In the genomic region with DNA sequence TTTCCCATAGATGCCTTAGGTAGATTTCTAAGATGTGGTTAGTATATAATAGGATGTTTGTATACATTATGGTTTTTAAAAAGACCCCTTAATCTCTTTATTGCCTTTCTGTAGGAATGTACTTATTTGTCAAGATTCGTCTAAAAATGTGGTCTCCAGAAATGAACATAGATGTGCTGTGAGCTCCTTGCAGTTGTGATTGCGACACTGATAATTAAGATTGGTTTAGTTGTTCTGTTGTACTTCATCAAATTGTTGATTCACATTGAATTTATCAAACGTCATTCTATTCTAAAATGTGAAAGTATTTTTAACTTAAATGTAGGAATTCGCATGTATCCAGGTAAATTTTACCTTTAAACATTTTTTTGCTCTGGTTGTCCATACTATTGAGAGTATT, we compare ENCODE assay signal across 21 cellular contexts. TPM values are rescaled to one million over a fixed set of nuclear protein-coding genes. Genes with fewer than 3 reads are reported as not detected.
DNase-seq lines count a peak whose midpoint lies in the region; ATAC-seq and TF ChIP-seq lines count a peak whose summit lies in the region.
"Had no signal": no experiment of that assay in that cellular context is flagged by ENCODE, and none has a peak within 500 bp of the region (broad histone marks: within the 10 kb centered on the region; RNA-seq: fewer than 3 reads in every experiment).

No MANE protein-coding gene starts in this region.

- H3K27ac ChIP-seq in MM.1S (ENCODE audit: low read length) = no peak overlapping the region
- H3K27ac ChIP-seq: C4-2B, Peyer's patch had no signal

- no peaks in the 10 kb centered on the region for H3K27me3 Mint-ChIP-seq in activated CD8-positive, alpha-beta T cell treated with anti-CD3 and anti-CD28 coated beads for 36 hours
- no peaks in the 10 kb centered on the region for H3K27me3 Mint-ChIP-seq in activated CD8-positive, alpha-beta T cell treated with anti-CD3 and anti-CD28 coated beads, Interleukin-2, amount 10 ng/mL, durations not matched to agents 7 days and 5 days (ENCODE audit: low read depth)
- no peaks in the 10 kb centered on the region for H3K27me3 Mint-ChIP-seq in stimulated activated naive CD8-positive, alpha-beta T cell treated with anti-CD3 and anti-CD28 coated beads, Interleukin-15, Interleukin-2, amounts not matched to agents 100 ng/mL and 50 ng/mL, for 24 hours
- no peaks in the 10 kb centered on the region for H3K27me3 Mint-ChIP-seq in stimulated activated naive CD8-positive, alpha-beta T cell treated with anti-CD3 and anti-CD28 coated beads, Interleukin-15, amount 100 ng/mL, for 72 hours
- peaks cover 0 to 6% (median 6%) of the 10 kb centered on the region in 3 donors for H3K27me3 Mint-ChIP-seq in immature natural killer cell (ENCODE audit: low read depth in 3 of 3)

- H3K4me1 ChIP-seq in MM.1S (ENCODE audit: low read length) = 0 out of 2 replicates have a peak, but pooled peaks cover 3% of the 10 kb centered on the region
- H3K4me1 ChIP-seq: Peyer's patch had no signal

- H3K9me3 Mint-ChIP-seq in activated CD8-positive, alpha-beta T cell treated with anti-CD3 and anti-CD28 coated beads for 36 hours = peaks cover 6% of the 10 kb centered on the region
- H3K9me3 Mint-ChIP-seq in activated CD8-positive, alpha-beta T cell treated with anti-CD3 and anti-CD28 coated beads, Interleukin-2, amount 10 ng/mL, durations not matched to agents 7 days and 5 days (ENCODE audit: insufficient read depth) = no peaks in the 10 kb centered on the region
- no peaks in the 10 kb centered on the region for H3K9me3 Mint-ChIP-seq in stimulated activated naive CD8-positive, alpha-beta T cell treated with anti-CD3 and anti-CD28 coated beads, Interleukin-15, Interleukin-2, amounts not matched to agents 100 ng/mL and 50 ng/mL, for 24 hours
- no peaks in the 10 kb centered on the region for H3K9me3 Mint-ChIP-seq in stimulated activated naive CD8-positive, alpha-beta T cell treated with anti-CD3 and anti-CD28 coated beads, Interleukin-15, amount 100 ng/mL, for 72 hours
- H3K9me3 Mint-ChIP-seq in immature natural killer cell = no peaks in the 10 kb centered on the region

- ATAC-seq in activated CD8-positive, alpha-beta T cell treated with anti-CD3 and anti-CD28 coated beads for 36 hours = no peak
- ATAC-seq in activated CD8-positive, alpha-beta T cell treated with anti-CD3 and anti-CD28 coated beads, Interleukin-2, amount 10 ng/mL, durations not matched to agents 7 days and 5 days = no peak
- no peak for ATAC-seq in stimulated activated naive CD8-positive, alpha-beta T cell treated with anti-CD3 and anti-CD28 coated beads, Interleukin-15, amount 100 ng/mL, for 72 hours
- ATAC-seq: HCT116, SK-N-SH treated with all-trans-retinoic acid at 6 μM for 48 hours had no signal

- H3K4me3 Mint-ChIP-seq in activated CD8-positive, alpha-beta T cell treated with anti-CD3 and anti-CD28 coated beads for 36 hours = peak overlapping the region; percentile 34
- H3K4me3 Mint-ChIP-seq in activated CD8-positive, alpha-beta T cell treated with anti-CD3 and anti-CD28 coated beads, Interleukin-2, amount 10 ng/mL, durations not matched to agents 7 days and 5 days = no peak overlapping the region
- peak overlapping the region; percentile 68 for H3K4me3 Mint-ChIP-seq in stimulated activated naive CD8-positive, alpha-beta T cell treated with anti-CD3 and anti-CD28 coated beads, Interleukin-15, Interleukin-2, amounts not matched to agents 100 ng/mL and 50 ng/mL, for 24 hours
- H3K4me3 Mint-ChIP-seq in stimulated activated naive CD8-positive, alpha-beta T cell treated with anti-CD3 and anti-CD28 coated beads, Interleukin-15, amount 100 ng/mL, for 72 hours = no peak overlapping the region
- H3K4me3 Mint-ChIP-seq in immature natural killer cell = peak overlapping the region; percentile 88 to 95 (median 89)

- CTCF ChIA-PET in activated CD8-positive, alpha-beta T cell treated with anti-CD3 and anti-CD28 coated beads for 36 hours (lab: Charles Lee) = interaction anchor here (0.9 to 1.0 kb wide), 2 partner anchors 571 to 577 kb away, joined by 3 to 6 read pairs; a partner anchor contains a TSS
- CTCF ChIA-PET in activated CD8-positive, alpha-beta T cell treated with anti-CD3 and anti-CD28 coated beads, Interleukin-2, amount 10 ng/mL, durations not matched to agents 7 days and 5 days (lab: Charles Lee) = interaction anchor here (0.6 to 1.7 kb wide), 5 partner anchors 25 to 581 kb away, joined by 3 to 7 read pairs (median 3); a partner anchor contains a TSS

- no peak for DNase-seq in activated CD8-positive, alpha-beta T cell treated with anti-CD3 and anti-CD28 coated beads for 36 hours
- no peak for DNase-seq in activated CD8-positive, alpha-beta T cell treated with anti-CD3 and anti-CD28 coated beads, Interleukin-2, amount 10 ng/mL, durations not matched to agents 7 days and 5 days
- DNase-seq in stimulated activated naive CD8-positive, alpha-beta T cell treated with anti-CD3 and anti-CD28 coated beads, Interleukin-15, amount 100 ng/mL, for 72 hours = no peak
- DNase-seq in immature natural killer cell = no peak
- no peak for DNase-seq in NCI-H510A (lab: John Stamatoyannopoulos, UW)
- DNase-seq in AG08395 (ENCODE audit: low spot score) = no peak
- no peak for DNase-seq in MM.1S
- DNase-seq: DMS53, GDM1, Karpas-422, NCI-H1048, NCI-H1417 treated with DMSO at 0.1 percent for 48 hours, NCI-H187 treated with DMSO at 0.1 percent for 48 hours, NCI-H748 treated with DMSO at 0.1 percent for 48 hours, Peyer's patch had no signal

- H3K4me1 Mint-ChIP-seq in activated CD8-positive, alpha-beta T cell treated with anti-CD3 and anti-CD28 coated beads for 36 hours (ENCODE audit: low read depth) = peaks cover 31% of the 10 kb centered on the region
- peaks cover 11% of the 10 kb centered on the region for H3K4me1 Mint-ChIP-seq in activated CD8-positive, alpha-beta T cell treated with anti-CD3 and anti-CD28 coated beads, Interleukin-2, amount 10 ng/mL, durations not matched to agents 7 days and 5 days (ENCODE audit: low read depth)
- peaks cover 32% of the 10 kb centered on the region for H3K4me1 Mint-ChIP-seq in stimulated activated naive CD8-positive, alpha-beta T cell treated with anti-CD3 and anti-CD28 coated beads, Interleukin-15, Interleukin-2, amounts not matched to agents 100 ng/mL and 50 ng/mL, for 24 hours (ENCODE audit: low read depth)
- H3K4me1 Mint-ChIP-seq in stimulated activated naive CD8-positive, alpha-beta T cell treated with anti-CD3 and anti-CD28 coated beads, Interleukin-15, amount 100 ng/mL, for 72 hours = peaks cover 19% of the 10 kb centered on the region
- peaks cover 56 to 69% of the 10 kb centered on the region in 2 donors for H3K4me1 Mint-ChIP-seq in immature natural killer cell

- POLR2A ChIA-PET in activated CD8-positive, alpha-beta T cell treated with anti-CD3 and anti-CD28 coated beads for 36 hours (lab: Charles Lee) = interaction anchor here (0.6 kb wide), 1 partner anchor 626 kb away, joined by 4 read pairs; no protein-coding TSS in a partner anchor
- POLR2A ChIA-PET in activated CD8-positive, alpha-beta T cell treated with anti-CD3 and anti-CD28 coated beads, Interleukin-2, amount 10 ng/mL, durations not matched to agents 7 days and 5 days (lab: Charles Lee) = interaction anchor here (0.6 to 0.9 kb wide), 2 partner anchors 573 to 758 kb away, joined by 3 to 4 read pairs; no protein-coding TSS in a partner anchor

- H3K36me3 ChIP-seq in MM.1S (replicated peaks; ENCODE audit: insufficient read depth, low read length) = no peaks in the 10 kb centered on the region
- H3K36me3 ChIP-seq: Peyer's patch had no signal

- no peaks in the 10 kb centered on the region for H3K9me3 ChIP-seq in MM.1S (replicated peaks; ENCODE audit: insufficient read depth, low read length)
- H3K9me3 ChIP-seq: Peyer's patch had no signal

- no peak overlapping the region for H3K9ac ChIP-seq in MM.1S (ENCODE audit: low read length)

- H3K36me3 Mint-ChIP-seq in activated CD8-positive, alpha-beta T cell treated with anti-CD3 and anti-CD28 coated beads for 36 hours (ENCODE audit: low read depth) = peaks cover 15% of the 10 kb centered on the region
- H3K36me3 Mint-ChIP-seq in activated CD8-positive, alpha-beta T cell treated with anti-CD3 and anti-CD28 coated beads, Interleukin-2, amount 10 ng/mL, durations not matched to agents 7 days and 5 days (ENCODE audit: low read depth) = peaks cover 18% of the 10 kb centered on the region
- H3K36me3 Mint-ChIP-seq in stimulated activated naive CD8-positive, alpha-beta T cell treated with anti-CD3 and anti-CD28 coated beads, Interleukin-15, Interleukin-2, amounts not matched to agents 100 ng/mL and 50 ng/mL, for 24 hours (ENCODE audit: low read depth) = peaks cover 24% of the 10 kb centered on the region
- H3K36me3 Mint-ChIP-seq in immature natural killer cell = peaks cover 4 to 19% (median 8%) of the 10 kb centered on the region in 3 donors

- H2AFZ ChIP-seq in MM.1S (ENCODE audit: low read length) = no peak overlapping the region

- no peaks in the 10 kb centered on the region for H4K20me1 ChIP-seq in MM.1S (ENCODE audit: insufficient read depth, low read length)

- H3K4me3 ChIP-seq in MM.1S (ENCODE audit: low read length) = no peak overlapping the region
- H3K4me3 ChIP-seq: Peyer's patch had no signal

- no peaks in the 10 kb centered on the region for H3K9me2 ChIP-seq in MM.1S (replicated peaks; ENCODE audit: insufficient read depth, low read length)

- no peak overlapping the region for H3K4me2 ChIP-seq in MM.1S (ENCODE audit: low read depth, low read length)

- no peaks in the 10 kb centered on the region for H3F3A ChIP-seq in MM.1S (ENCODE audit: insufficient read depth, low read length)

- no peak for TF ChIP-seq CTCF in activated CD8-positive, alpha-beta T cell treated with anti-CD3 and anti-CD28 coated beads for 36 hours (IDR thresholded peaks at IDR 0.05)
- no peak for TF ChIP-seq CTCF in MM.1S (IDR thresholded peaks at IDR 0.05; ENCODE audit: low read length)

- peak overlapping the region; percentile 49 for H3K27ac Mint-ChIP-seq in activated CD8-positive, alpha-beta T cell treated with anti-CD3 and anti-CD28 coated beads for 36 hours
- no peak overlapping the region for H3K27ac Mint-ChIP-seq in activated CD8-positive, alpha-beta T cell treated with anti-CD3 and anti-CD28 coated beads, Interleukin-2, amount 10 ng/mL, durations not matched to agents 7 days and 5 days
- H3K27ac Mint-ChIP-seq in stimulated activated naive CD8-positive, alpha-beta T cell treated with anti-CD3 and anti-CD28 coated beads, Interleukin-15, Interleukin-2, amounts not matched to agents 100 ng/mL and 50 ng/mL, for 24 hours = no peak overlapping the region
- no peak overlapping the region for H3K27ac Mint-ChIP-seq in stimulated activated naive CD8-positive, alpha-beta T cell treated with anti-CD3 and anti-CD28 coated beads, Interleukin-15, amount 100 ng/mL, for 72 hours
- peak overlapping the region; percentile 85 to 97 (median 88) for H3K27ac Mint-ChIP-seq in immature natural killer cell

- H3K27me3 ChIP-seq in MM.1S (replicated peaks; ENCODE audit: insufficient read depth, low read length) = no peaks in the 10 kb centered on the region
- H3K27me3 ChIP-seq: Peyer's patch had no signal

- H3K79me2 ChIP-seq in MM.1S (ENCODE audit: low read length) = no peaks in the 10 kb centered on the region

- intact Hi-C loops in activated CD8-positive, alpha-beta T cell treated with anti-CD3 and anti-CD28 coated beads for 36 hours (cut with micrococcal nuclease) = no loop called here

RNA-seq across cellular contexts. Expression of a gene that starts 51.2 kb away (rescaled TPM):
- total RNA-seq in activated CD8-positive, alpha-beta T cell treated with anti-CD3 and anti-CD28 coated beads for 36 hours = 10 to 100 TPM; 22.4 to 29.0 TPM
- 10 to 100 TPM; 16.8 to 20.8 TPM for total RNA-seq in activated CD8-positive, alpha-beta T cell treated with anti-CD3 and anti-CD28 coated beads, Interleukin-2, amount 10 ng/mL, durations not matched to agents 7 days and 5 days
- 100 to 1,000 TPM; 471 to 902 (median 536) TPM for polyA plus RNA-seq in immature natural killer cell

RNA-seq across cellular contexts. Expression of a gene that starts 55.9 kb away (rescaled TPM):
- total RNA-seq in activated CD8-positive, alpha-beta T cell treated with anti-CD3 and anti-CD28 coated beads for 36 hours = under 1 TPM in 1 of 2 experiments, not detected in 1; 0.68 TPM
- total RNA-seq in activated CD8-positive, alpha-beta T cell treated with anti-CD3 and anti-CD28 coated beads, Interleukin-2, amount 10 ng/mL, durations not matched to agents 7 days and 5 days = under 1 TPM; 0.31 to 0.42 TPM
- polyA plus RNA-seq in immature natural killer cell = under 1 TPM in 2 of 3 donors, not detected in 1; 0.46 to 0.56 TPM
- total RNA-seq: A172, HT1080, Peyer's patch had no signal

RNA-seq across cellular contexts. Expression of a gene that starts 56.0 kb away (rescaled TPM):
- 10 to 100 TPM; 35.1 to 39.1 TPM for total RNA-seq in activated CD8-positive, alpha-beta T cell treated with anti-CD3 and anti-CD28 coated beads for 36 hours
- total RNA-seq in activated CD8-positive, alpha-beta T cell treated with anti-CD3 and anti-CD28 coated beads, Interleukin-2, amount 10 ng/mL, durations not matched to agents 7 days and 5 days = 10 to 100 TPM; 52.0 to 55.3 TPM
- 10 to 100 TPM; 36.7 to 50.6 (median 38.1) TPM for polyA plus RNA-seq in immature natural killer cell

Comparison
In these comparisons a context has a peak if more than half of its experiments do, and no peak if none do; other contexts are left out.
1. H3K27ac Mint-ChIP-seq: peak in activated CD8-positive, alpha-beta T cell treated with anti-CD3 and anti-CD28 coated beads for 36 hours (single experiment) and immature natural killer cell (6 of 6); none in activated CD8-positive, alpha-beta T cell treated with anti-CD3 and anti-CD28 coated beads, Interleukin-2, amount 10 ng/mL, durations not matched to agents 7 days and 5 days (single experiment), stimulated activated naive CD8-positive, alpha-beta T cell treated with anti-CD3 and anti-CD28 coated beads, Interleukin-15, Interleukin-2, amounts not matched to agents 100 ng/mL and 50 ng/mL, for 24 hours (single experiment) and stimulated activated naive CD8-positive, alpha-beta T cell treated with anti-CD3 and anti-CD28 coated beads, Interleukin-15, amount 100 ng/mL, for 72 hours (0 of 2).
2. H3K4me3 Mint-ChIP-seq: peak in activated CD8-positive, alpha-beta T cell treated with anti-CD3 and anti-CD28 coated beads for 36 hours (single experiment), stimulated activated naive CD8-positive, alpha-beta T cell treated with anti-CD3 and anti-CD28 coated beads, Interleukin-15, Interleukin-2, amounts not matched to agents 100 ng/mL and 50 ng/mL, for 24 hours (single experiment) and immature natural killer cell (5 of 5); none in activated CD8-positive, alpha-beta T cell treated with anti-CD3 and anti-CD28 coated beads, Interleukin-2, amount 10 ng/mL, durations not matched to agents 7 days and 5 days (single experiment) and stimulated activated naive CD8-positive, alpha-beta T cell treated with anti-CD3 and anti-CD28 coated beads, Interleukin-15, amount 100 ng/mL, for 72 hours (0 of 2).